8 cellular contexts compared by ENCODE assay signal in the genomic region with DNA sequence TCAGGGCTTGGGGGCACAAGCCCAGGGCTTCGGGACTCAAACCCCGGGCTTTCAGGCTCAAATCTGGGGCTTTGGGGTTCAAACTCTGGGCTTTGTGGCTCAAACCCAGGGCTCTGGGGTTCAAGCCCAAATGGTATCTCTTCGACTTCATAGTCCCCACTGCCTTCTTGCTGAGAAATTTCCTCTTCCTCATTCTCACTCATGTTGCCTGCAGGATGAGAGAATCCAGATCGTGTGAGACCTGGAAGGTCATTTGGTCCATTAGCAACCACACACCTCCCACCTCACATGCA.
DNase-seq lines count a peak whose midpoint lies in the region; ATAC-seq and TF ChIP-seq lines count a peak whose summit lies in the region.

No MANE protein-coding gene starts in this region.

- H3K4me3 ChIP-seq in HUES48 (ENCODE audit: low read depth, low read length) (peak overlapping the region; percentile 89), cardiac fibroblast (replicated peaks in 1 of 2; ENCODE audit: low read depth in 2 of 2, low read length in 2 of 2) (peak overlapping the region; percentile 49 to 67), mucosa of rectum (ENCODE audit: low read length in 2 of 2) (peak overlapping the region; percentile 72 to 78)

- TF ChIP-seq CTCF in 22Rv1 (IDR thresholded peaks at IDR 0.05): no peak
- no peak for TF ChIP-seq CTCF in cardiac fibroblast (IDR thresholded peaks at IDR 0.05; ENCODE audit: low read depth, low read length)

- H3K9ac ChIP-seq in HUES48 (ENCODE audit: low read depth, low read length) (no peak overlapping the region), mucosa of rectum (ENCODE audit: low read depth in 1 of 2, low read length in 2 of 2) (peak overlapping the region; percentile 54 to 96)

- ATAC-seq in GM21390 (IDR thresholded peaks at IDR 0.05; ENCODE audit: unreplicated experiment): no peak
- ATAC-seq in HG03521 (IDR thresholded peaks at IDR 0.05; ENCODE audit: unreplicated experiment): no peak
- ATAC-seq in HG02571 (IDR thresholded peaks at IDR 0.05; ENCODE audit: unreplicated experiment): no peak

- H3K9me3 ChIP-seq in HUES48 (ENCODE audit: control insufficient read depth, insufficient read depth, low read length) (no peaks in the 10 kb centered on the region), mucosa of rectum (ENCODE audit: control insufficient read depth in 2 of 2, low read length in 2 of 2) (no peaks in the 10 kb centered on the region)

- H3K27ac ChIP-seq in 22Rv1: peak overlapping the region; percentile 98
- no peak overlapping the region for H3K27ac ChIP-seq in HUES48 (ENCODE audit: low read depth, low read length)
- peak overlapping the region; percentile 98 for H3K27ac ChIP-seq in mucosa of rectum (ENCODE audit: low read depth in 2 of 2, low read length in 2 of 2)

- H3K4me1 ChIP-seq in HUES48 (ENCODE audit: control insufficient read depth, insufficient read depth, low read length) (peaks cover 7% of the 10 kb centered on the region), mucosa of rectum (ENCODE audit: control insufficient read depth in 2 of 2, insufficient read depth in 2 of 2, low read length in 2 of 2) (peaks cover 17 to 25% of the 10 kb centered on the region in 2 donors)

- DNase-seq in cardiac fibroblast (ENCODE audit: low read depth in 2 of 2): no peak
- DNase-seq in GF-D8 (lab: John Stamatoyannopoulos, UW): no peak

- H3K36me3 ChIP-seq in HUES48 (ENCODE audit: control insufficient read depth, insufficient read depth, low read length) (peaks cover 10% of the 10 kb centered on the region), mucosa of rectum (ENCODE audit: control insufficient read depth in 2 of 2, insufficient read depth in 2 of 2, low read length in 2 of 2) (peaks cover 5 to 6% of the 10 kb centered on the region in 2 donors)

- H3K27me3 ChIP-seq in HUES48 (ENCODE audit: control insufficient read depth, insufficient read depth, low read length): no peaks in the 10 kb centered on the region
- H3K27me3 ChIP-seq in mucosa of rectum (ENCODE audit: control insufficient read depth in 2 of 2, insufficient read depth in 2 of 2, low read length in 2 of 2): no peaks in the 10 kb centered on the region
